10 cellular contexts compared by ENCODE assay signal in genomic region chr3:127734181-127734720, GRCh38.
DNase-seq lines count a peak whose midpoint lies in the region; ATAC-seq, FAIRE-seq and TF ChIP-seq lines count a peak whose summit lies in the region.
"Had no signal": no experiment of that assay in that cellular context is flagged by ENCODE, and none has a peak within 500 bp of the region (broad histone marks: within the 10 kb centered on the region; RNA-seq: fewer than 3 reads in every experiment).

No MANE protein-coding gene starts in this region.

- no peak for ATAC-seq in HG03039 (IDR thresholded peaks at IDR 0.05; ENCODE audit: unreplicated experiment)

- TF ChIP-seq POLR2A in testis (IDR thresholded peaks at IDR 0.05) = no peak

- no peaks in the 10 kb centered on the region for H4K20me1 ChIP-seq in Karpas-422 (ENCODE audit: insufficient read depth, low read depth, low read length)
- H4K20me1 ChIP-seq in astrocyte (ENCODE audit: insufficient read depth, low read length) = no peaks in the 10 kb centered on the region
- no peaks in the 10 kb centered on the region for H4K20me1 ChIP-seq in neural progenitor cell (ENCODE audit: low read depth)

- H3K4me3 ChIP-seq in Karpas-422 (ENCODE audit: low read length) = peak overlapping the region; percentile 70
- peak overlapping the region; percentile 14 for H3K4me3 ChIP-seq in astrocyte (ENCODE audit: insufficient read depth, low read depth, low read length)
- no peak overlapping the region for H3K4me3 ChIP-seq in mesodermal cell (ENCODE audit: extremely low read depth, insufficient read depth, low read length, poor library complexity, severe bottlenecking)
- no peak overlapping the region for H3K4me3 ChIP-seq in testis
- no peak overlapping the region for H3K4me3 ChIP-seq in neural progenitor cell

- TF ChIP-seq CTCF in astrocyte (IDR thresholded peaks at IDR 0.05; ENCODE audit: insufficient read depth, low read depth, low read length) = no peak
- TF ChIP-seq CTCF in testis (IDR thresholded peaks at IDR 0.05) = no peak
- no peak for TF ChIP-seq CTCF in neural progenitor cell (IDR thresholded peaks at IDR 0.05)

- H3K4me1 ChIP-seq in Karpas-422 (ENCODE audit: low read length) (peaks cover 99% of the 10 kb centered on the region), astrocyte (ENCODE audit: insufficient read depth, low read length) (peaks cover 46% of the 10 kb centered on the region), mesodermal cell (ENCODE audit: control insufficient read depth, insufficient read depth, low read length, poor library complexity, severe bottlenecking) (peaks cover 61% of the 10 kb centered on the region), testis (peaks cover 67% of the 10 kb centered on the region), neural progenitor cell (peaks cover 30% of the 10 kb centered on the region)

- no peaks in the 10 kb centered on the region for H3K36me3 Mint-ChIP-seq in astrocyte (ENCODE audit: low read depth, unreplicated experiment)
- H3K36me3 Mint-ChIP-seq in neural progenitor cell = no peaks in the 10 kb centered on the region

- peaks cover 11% of the 10 kb centered on the region for H3F3A ChIP-seq in neural progenitor cell (ENCODE audit: low read depth)

- FAIRE-seq in astrocyte (lab: Jason Lieb, UNC) = no peak

- H3K4me1 Mint-ChIP-seq in astrocyte (ENCODE audit: low read depth, unreplicated experiment) = peaks cover 65% of the 10 kb centered on the region
- peaks cover 30% of the 10 kb centered on the region for H3K4me1 Mint-ChIP-seq in neural progenitor cell

- intact Hi-C loops in testis (cut with DNase I; ENCODE audit: low total_unique reads) = no loop called here

- 92 to 99% methylated on average over 12 of the region's 12 CpGs for WGBS in mesodermal cell (ENCODE audit: insufficient coverage in 2 of 2), 2 experiments
- WGBS in testis, 2 donors = 92 to 93% methylated on average over 10 to 12 of the region's 12 CpGs

- H2AFZ ChIP-seq in Karpas-422 (ENCODE audit: low read length) = no peak overlapping the region
- H2AFZ ChIP-seq in astrocyte (ENCODE audit: low read depth, low read length) = no peak overlapping the region
- no peak overlapping the region for H2AFZ ChIP-seq in neural progenitor cell (replicated peaks)

- no peaks in the 10 kb centered on the region for H3K9me3 Mint-ChIP-seq in astrocyte (ENCODE audit: unreplicated experiment)
- no peaks in the 10 kb centered on the region for H3K9me3 Mint-ChIP-seq in neural progenitor cell

- H3K27ac Mint-ChIP-seq in astrocyte (ENCODE audit: unreplicated experiment) = peak overlapping the region; percentile 97
- H3K27ac Mint-ChIP-seq in neural progenitor cell = no peak overlapping the region

- DNase-seq in Karpas-422 = no peak
- no peak for DNase-seq in astrocyte (ENCODE audit: low read depth)
- DNase-seq in testis = no peak
- DNase-seq in hepatic stellate cell (ENCODE audit: low spot score) = no peak
- no peak for DNase-seq in NCI-H526 (lab: John Stamatoyannopoulos, UW)
- DNase-seq in neural progenitor cell (ENCODE audit: low spot score) = no peak
- DNase-seq: activated CD4-positive, alpha-beta T cell treated with anti-CD3 and anti-CD28 coated beads for 48 hours; activated naive CD4-positive, alpha-beta T cell had no signal

- H3K79me2 ChIP-seq in Karpas-422 (ENCODE audit: low read length) (peaks cover 65% of the 10 kb centered on the region), astrocyte (ENCODE audit: insufficient read depth, low read length) (peaks cover 4% of the 10 kb centered on the region), neural progenitor cell (ENCODE audit: low read depth) (no peaks in the 10 kb centered on the region)

- H3K36me3 ChIP-seq in Karpas-422 (ENCODE audit: insufficient read depth, low read length) = no peaks in the 10 kb centered on the region
- H3K36me3 ChIP-seq in astrocyte (ENCODE audit: insufficient read depth, low read length) = no peaks in the 10 kb centered on the region
- no peaks in the 10 kb centered on the region for H3K36me3 ChIP-seq in mesodermal cell (ENCODE audit: control insufficient read depth, insufficient read depth, low read length)
- H3K36me3 ChIP-seq in testis (ENCODE audit: low read depth, missing control alignments) = no peaks in the 10 kb centered on the region
- H3K36me3 ChIP-seq in neural progenitor cell = no peaks in the 10 kb centered on the region

- peak overlapping the region; percentile 98 for H3K27ac ChIP-seq in Karpas-422 (ENCODE audit: low read length)
- H3K27ac ChIP-seq in astrocyte (ENCODE audit: low read depth, low read length) = peak overlapping the region; percentile 85
- peak overlapping the region; percentile 76 for H3K27ac ChIP-seq in mesodermal cell (ENCODE audit: low read depth, low read length, severe bottlenecking)
- peak overlapping the region; percentile 87 to 92 for H3K27ac ChIP-seq in testis
- H3K27ac ChIP-seq in neural progenitor cell = no peak overlapping the region

- peak overlapping the region; percentile 76 for H3K4me2 ChIP-seq in Karpas-422 (ENCODE audit: low read depth, low read length, poor library complexity, severe bottlenecking)
- H3K4me2 ChIP-seq in astrocyte (ENCODE audit: low read length) = peak overlapping the region; percentile 74
- H3K4me2 ChIP-seq in neural progenitor cell = no peak overlapping the region

- H3K4me3 Mint-ChIP-seq in astrocyte (ENCODE audit: unreplicated experiment) (peak overlapping the region; percentile 72), neural progenitor cell (no peak overlapping the region)

- H3K9me2 ChIP-seq in Karpas-422 (replicated peaks; ENCODE audit: insufficient read depth, low read length) = no peaks in the 10 kb centered on the region

- H3K9ac ChIP-seq in Karpas-422 (ENCODE audit: low read length) (peak overlapping the region; percentile 91), astrocyte (ENCODE audit: low read length) (peak overlapping the region; percentile 44), neural progenitor cell (no peak overlapping the region)

- H3K27me3 Mint-ChIP-seq in astrocyte (ENCODE audit: low read depth, unreplicated experiment) = peaks cover 3% of the 10 kb centered on the region
- peaks cover 11% of the 10 kb centered on the region for H3K27me3 Mint-ChIP-seq in neural progenitor cell (ENCODE audit: insufficient read depth, low read depth)

- H3K27me3 ChIP-seq in Karpas-422 (ENCODE audit: low read length) = no peaks in the 10 kb centered on the region
- H3K27me3 ChIP-seq in astrocyte (ENCODE audit: insufficient read depth, low read length) = no peaks in the 10 kb centered on the region
- H3K27me3 ChIP-seq in testis = no peaks in the 10 kb centered on the region
- H3K27me3 ChIP-seq in neural progenitor cell = peaks cover 48% of the 10 kb centered on the region

- H3K9me3 ChIP-seq in Karpas-422 (ENCODE audit: low read length) (no peaks in the 10 kb centered on the region), astrocyte (ENCODE audit: insufficient read depth, low read depth, low read length) (no peaks in the 10 kb centered on the region), mesodermal cell (ENCODE audit: control insufficient read depth, low read length) (no peaks in the 10 kb centered on the region), testis (no peaks in the 10 kb centered on the region), neural progenitor cell (ENCODE audit: low read depth) (no peaks in the 10 kb centered on the region)

Comparison
In these comparisons a context has a peak if more than half of its experiments do, and no peak if none do; other contexts are left out.
1. H3K4me3 ChIP-seq: peak in Karpas-422 (single experiment) and astrocyte (single experiment); none in mesodermal cell (single experiment), testis (0 of 2) and neural progenitor cell (single experiment).